In genomic region chr17:57886020-57886419, GRCh38 we compare ENCODE assay signal across 15 cellular contexts. TPM values are rescaled to one million over a fixed set of nuclear protein-coding genes. Genes with fewer than 3 reads are reported as not detected.
DNase-seq lines count a peak whose midpoint lies in the region; ATAC-seq, FAIRE-seq and TF ChIP-seq lines count a peak whose summit lies in the region.
"Had no signal": no experiment of that assay in that cellular context is flagged by ENCODE, and none has a peak within 500 bp of the region (broad histone marks: within the 10 kb centered on the region; RNA-seq: fewer than 3 reads in every experiment).

No MANE protein-coding gene starts in this region.

- no peak for TF ChIP-seq EP300 in gastroesophageal sphincter (IDR thresholded peaks at IDR 0.05)

- H3K36me3 ChIP-seq in gastroesophageal sphincter, result peaks cover 0 to 33% of the 10 kb centered on the region in 2 donors

- TF ChIP-seq CTCF in RWPE1 (conservative IDR thresholded peaks at IDR 0.05; ENCODE audit: low read depth), result no peak
- no peak for TF ChIP-seq CTCF in gastroesophageal sphincter (IDR thresholded peaks at IDR 0.05)

- no peak overlapping the region for H3K4me3 ChIP-seq in gastroesophageal sphincter
- H3K4me3 ChIP-seq: GM23338 had no signal

- no peak for TF ChIP-seq POLR2A in gastroesophageal sphincter (IDR thresholded peaks at IDR 0.05)

- H3K9me3 ChIP-seq in gastroesophageal sphincter, result no peaks in the 10 kb centered on the region

- H3K27ac ChIP-seq in RWPE1 (peak overlapping the region; percentile 19; the same call in 1 of the 2 replicates), gastroesophageal sphincter (peak overlapping the region in 3 of 4 donors; percentile 43 to 99 (median 63))

- WGBS in gastroesophageal sphincter (ENCODE audit: low coverage in 1 of 2), 2 donors, result 84 to 100% methylated on average over 1 to 3 of the region's 4 CpGs

- H3K4me1 ChIP-seq in gastroesophageal sphincter, result peaks cover 12 to 59% (median 41%) of the 10 kb centered on the region in 3 donors

- H3K27me3 ChIP-seq in gastroesophageal sphincter, result no peaks in the 10 kb centered on the region

- ATAC-seq in gastroesophageal sphincter, result no peak
- ATAC-seq: CD8-positive, alpha-beta T cell; GM23338 had no signal

- POLR2A ChIA-PET in RWPE1 (lab: Yijun Ruan, JAX; ENCODE audit: low non-redundant PET), result no interaction called here

- CTCF ChIA-PET in RWPE1 (lab: Yijun Ruan, JAX), result interaction anchor here (0.6 to 0.7 kb wide), 2 partner anchors 25 to 107 kb away, joined by 3 read pairs; no protein-coding TSS in a partner anchor

- FAIRE-seq in HTR-8/SVneo (lab: Jason Lieb, UNC), result peak; percentile 73
- FAIRE-seq in urothelium cell line (lab: Jason Lieb, UNC), result peak; percentile 94
- FAIRE-seq: A204.1 had no signal

- DNase-seq in HTR-8/SVneo (ENCODE audit: insufficient read length, low spot score) (no peak), RWPE1 (ENCODE audit: low spot score) (no peak), urothelium cell line (ENCODE audit: low spot score) (no peak), kidney glomerular epithelial cell (lab: John Stamatoyannopoulos, UW) (no peak), germinal center (ENCODE audit: low spot score) (no peak), GOT3 (lab: John Stamatoyannopoulos, UW) (no peak)
- DNase-seq: AML-193; Calu3; CD8-positive, alpha-beta T cell; DMS79 treated with DMSO at 0.1 percent for 48 hours; GF-D8; H9 had no signal

RNA-seq across cellular contexts. Expression of gene MRPS23, which starts 36.2 kb away (rescaled TPM):
- total RNA-seq in gastroesophageal sphincter, result 10 to 100 TPM; 23.0 to 24.8 (median 24.5) TPM
